28 cellular contexts compared by ENCODE assay signal in the genomic region with DNA sequence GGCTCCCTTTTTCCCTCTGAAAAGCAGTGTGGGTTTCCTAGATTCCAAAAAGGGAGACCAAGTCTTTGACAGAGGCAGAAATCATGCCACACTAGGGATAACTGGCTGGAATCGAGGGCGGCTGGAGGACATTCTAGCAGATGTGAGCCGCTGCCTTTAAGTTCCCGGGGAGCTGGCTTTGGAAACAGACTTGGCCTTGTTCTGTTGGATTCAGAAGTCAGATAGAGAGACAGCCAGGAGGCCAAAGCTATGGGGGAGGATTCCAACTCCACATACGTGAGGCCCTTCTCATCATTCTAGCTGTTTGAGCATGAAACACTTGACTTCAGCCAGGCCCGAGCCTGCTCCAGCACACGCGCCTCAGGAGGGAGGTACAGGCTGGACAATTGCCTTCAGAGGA.
A peak's percentile ranks its signal among the peaks of the same experiment; 100 is the strongest.
DNase-seq lines count a peak whose midpoint lies in the region; ATAC-seq, FAIRE-seq and TF ChIP-seq lines count a peak whose summit lies in the region.
"Had no signal": no experiment of that assay in that cellular context is flagged by ENCODE, and none has a peak within 500 bp of the region (broad histone marks: within the 10 kb centered on the region; RNA-seq: fewer than 3 reads in every experiment).

No MANE protein-coding gene starts in this region.

- CTCF ChIA-PET in activated CD8-positive, alpha-beta T cell treated with anti-CD3 and anti-CD28 coated beads for 36 hours (lab: Charles Lee) = no interaction called here

- H3K27me3 ChIP-seq in heart left ventricle = peaks cover 0 to 4% (median 0%) of the 10 kb centered on the region in 9 donors
- H3K27me3 ChIP-seq: BLaER1 treated with 17β-estradiol and CSF1 and Interleukin-3, amounts not matched to agents 10 nM and 100 nM had no signal

- TF ChIP-seq CTCF in brain (conservative IDR thresholded peaks at IDR 0.05) (no peak), heart left ventricle (IDR thresholded peaks at IDR 0.05) (no peak), nephron (IDR thresholded peaks at IDR 0.05; ENCODE audit: unreplicated experiment in 3 of 3) (no peak)
- no peak for TF ChIP-seq CTCF in activated CD8-positive, alpha-beta T cell treated with anti-CD3 and anti-CD28 coated beads for 36 hours (IDR thresholded peaks at IDR 0.05)

- peaks cover 0 to 10% (median 0%) of the 10 kb centered on the region in 12 donors for H3K9me3 ChIP-seq in heart left ventricle
- H3K9me3 ChIP-seq: HAP-1 had no signal

- TF ChIP-seq POLR2A in heart left ventricle (IDR thresholded peaks at IDR 0.05) = no peak
- no peak for TF ChIP-seq POLR2A in GM12892 (IDR thresholded peaks at IDR 0.05; ENCODE audit: low read depth, low read length)

- no peak overlapping the region for H3K4me3 ChIP-seq in heart left ventricle
- H3K4me3 ChIP-seq: A549; BLaER1 treated with 17β-estradiol and CSF1 and Interleukin-3, amounts not matched to agents 10 nM and 100 nM; HAP-1; SK-N-MC had no signal

- POLR2A ChIA-PET in activated CD8-positive, alpha-beta T cell treated with anti-CD3 and anti-CD28 coated beads for 36 hours (lab: Charles Lee) = no interaction called here

- FAIRE-seq in GM12892 (lab: Jason Lieb, UNC) = no peak
- FAIRE-seq: A549, HTR-8/SVneo had no signal

- ATAC-seq in heart left ventricle = peak in 3 of 4 donors; percentile 9 to 51 (median 12)
- peak; percentile 47 for ATAC-seq in sciatic nerve
- ATAC-seq in activated CD8-positive, alpha-beta T cell treated with anti-CD3 and anti-CD28 coated beads for 36 hours = no peak
- ATAC-seq: A549 had no signal

- 69 to 77% (median 72%) methylated on average over 8 of the region's 8 CpGs for WGBS in heart left ventricle, 4 donors

- H3K4me1 ChIP-seq in heart left ventricle = peaks cover 0 to 17% (median 0%) of the 10 kb centered on the region in 12 donors
- H3K4me1 ChIP-seq: A549; BLaER1 treated with 17β-estradiol and CSF1 and Interleukin-3, amounts not matched to agents 10 nM and 100 nM; HAP-1 had no signal

- H3K36me3 ChIP-seq in heart left ventricle = no peaks in the 10 kb centered on the region
- H3K36me3 ChIP-seq: BLaER1 treated with 17β-estradiol and CSF1 and Interleukin-3, amounts not matched to agents 10 nM and 100 nM; HAP-1 had no signal

- H3K27ac Mint-ChIP-seq in brain = peak overlapping the region in 3 of 5 experiments; percentile 46 to 87 (median 74)
- peak overlapping the region; percentile 41 to 97 (median 94) for H3K27ac Mint-ChIP-seq in nephron
- H3K27ac Mint-ChIP-seq in activated CD8-positive, alpha-beta T cell treated with anti-CD3 and anti-CD28 coated beads for 36 hours = no peak overlapping the region
- H3K27ac Mint-ChIP-seq: CD4-positive, alpha-beta memory T cell; HFFc6 had no signal

- no peak overlapping the region for H3K27ac ChIP-seq in heart left ventricle
- H3K27ac ChIP-seq: A549; BLaER1 treated with 17β-estradiol and CSF1 and Interleukin-3, amounts not matched to agents 10 nM and 100 nM; SK-N-MC had no signal

- H3K27me3 Mint-ChIP-seq in brain (peaks cover 11% of the 10 kb centered on the region), nephron (ENCODE audit: low read depth) (peaks cover 20% of the 10 kb centered on the region)
- H3K27me3 Mint-ChIP-seq in activated CD8-positive, alpha-beta T cell treated with anti-CD3 and anti-CD28 coated beads for 36 hours = peaks cover 1% of the 10 kb centered on the region

- H3K4me1 Mint-ChIP-seq in brain (peaks cover 28% of the 10 kb centered on the region), nephron (peaks cover 45% of the 10 kb centered on the region)
- H3K4me1 Mint-ChIP-seq in activated CD8-positive, alpha-beta T cell treated with anti-CD3 and anti-CD28 coated beads for 36 hours (ENCODE audit: low read depth) = no peaks in the 10 kb centered on the region
- H3K4me1 Mint-ChIP-seq: CD4-positive, alpha-beta memory T cell had no signal

- intact Hi-C loops in heart left ventricle (cut with DNase I) = no loop called here
- intact Hi-C loops in sciatic nerve (cut with DNase I) = no loop called here
- intact Hi-C loops in activated CD8-positive, alpha-beta T cell treated with anti-CD3 and anti-CD28 coated beads for 36 hours (cut with micrococcal nuclease) = no loop called here

- DNase-seq in heart left ventricle = peak in 2 of 5 donors; percentile 30 to 44
- no peak for DNase-seq in sciatic nerve (ENCODE audit: low spot score)
- DNase-seq in GM12892 (ENCODE audit: insufficient read length) = no peak
- no peak for DNase-seq in activated CD8-positive, alpha-beta T cell treated with anti-CD3 and anti-CD28 coated beads for 36 hours
- no peak for DNase-seq in central memory CD4-positive, alpha-beta T cell
- DNase-seq: AML-193; CD4-positive, alpha-beta memory T cell; COR-L47; DMS53; GOT3; HFFc6; KBM-7; NCI-H1105 treated with DMSO at 0.1 percent for 48 hours; NCI-H146; NCI-H2029; NCI-H446; NCI-H526; NCI-H82; NK-92 treated with Interleukin-12 subunit alpha and Interleukin-12 subunit beta, amount 100 ng/mL, for 24 hours; RPMI8226; SHP77 treated with DMSO at 0.1 percent for 48 hours had no signal

- H3K9me3 Mint-ChIP-seq in brain (peaks cover 5 to 19% (median 9%) of the 10 kb centered on the region in 5 experiments), nephron (peaks cover 7% of the 10 kb centered on the region)
- H3K9me3 Mint-ChIP-seq in activated CD8-positive, alpha-beta T cell treated with anti-CD3 and anti-CD28 coated beads for 36 hours = no peaks in the 10 kb centered on the region

- no peaks in the 10 kb centered on the region for H3K36me3 Mint-ChIP-seq in brain
- H3K36me3 Mint-ChIP-seq in nephron (ENCODE audit: low read depth) = no peaks in the 10 kb centered on the region
- no peaks in the 10 kb centered on the region for H3K36me3 Mint-ChIP-seq in activated CD8-positive, alpha-beta T cell treated with anti-CD3 and anti-CD28 coated beads for 36 hours (ENCODE audit: low read depth)
- H3K36me3 Mint-ChIP-seq: CD4-positive, alpha-beta memory T cell had no signal

- H3K4me3 Mint-ChIP-seq in brain = no peak overlapping the region
- peak overlapping the region in 2 of 3 experiments; percentile 45 to 55 for H3K4me3 Mint-ChIP-seq in nephron
- H3K4me3 Mint-ChIP-seq in activated CD8-positive, alpha-beta T cell treated with anti-CD3 and anti-CD28 coated beads for 36 hours = no peak overlapping the region
- H3K4me3 Mint-ChIP-seq: CD4-positive, alpha-beta memory T cell; HFFc6 had no signal

Comparison
In these comparisons a context has a peak if more than half of its experiments do, and no peak if none do; other contexts are left out.
1. H3K4me3 Mint-ChIP-seq: peak in nephron (2 of 3); none in brain (0 of 5) and activated CD8-positive, alpha-beta T cell treated with anti-CD3 and anti-CD28 coated beads for 36 hours (single experiment).